11 cellular contexts compared by ENCODE assay signal in the genomic region with DNA sequence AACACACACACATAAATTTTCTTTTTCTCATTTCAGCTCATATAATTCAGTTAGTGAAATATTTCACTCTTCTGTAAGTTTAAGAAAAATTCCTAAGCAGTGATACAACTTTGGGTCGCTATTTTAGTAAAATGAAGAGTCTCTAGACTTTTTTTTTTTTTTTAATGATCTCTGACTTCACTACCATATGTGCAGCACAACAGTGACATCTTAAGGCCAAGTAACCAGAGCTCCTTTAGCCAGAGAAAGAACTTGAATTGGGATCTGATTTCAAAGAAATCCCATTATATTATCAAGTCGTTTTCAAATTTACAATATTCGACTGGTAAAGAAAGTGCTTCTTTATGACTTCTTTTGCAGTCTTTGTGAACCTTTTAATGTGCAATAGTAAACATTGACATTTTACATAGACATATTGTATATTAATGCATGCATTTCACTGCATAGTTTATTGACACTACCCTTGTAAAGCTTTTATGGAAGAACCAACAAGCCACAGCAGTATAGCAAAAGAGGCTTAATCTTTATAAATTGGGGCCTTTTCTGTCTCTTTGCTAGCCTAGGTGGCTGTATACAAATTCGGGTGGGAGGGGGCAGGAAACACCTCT.
A peak's percentile ranks its signal among the peaks of the same experiment; 100 is the strongest.
DNase-seq lines count a peak whose midpoint lies in the region; TF ChIP-seq lines count a peak whose summit lies in the region.
"Had no signal": no experiment of that assay in that cellular context is flagged by ENCODE, and none has a peak within 500 bp of the region (broad histone marks: within the 10 kb centered on the region; RNA-seq: fewer than 3 reads in every experiment).

No MANE protein-coding gene starts in this region.

- H3K27me3 Mint-ChIP-seq in brain = no peaks in the 10 kb centered on the region
- no peaks in the 10 kb centered on the region for H3K27me3 Mint-ChIP-seq in activated CD4-positive, alpha-beta T cell treated with anti-CD3 and anti-CD28 coated beads, Interleukin-2, amount 10 ng/mL, durations not matched to agents 7 days and 5 days

- H3K27ac ChIP-seq in osteoblast (ENCODE audit: low read depth, low read length) = no peak overlapping the region
- H3K27ac ChIP-seq: parathyroid adenoma, thoracic aorta had no signal

- H3K9me3 ChIP-seq in osteoblast (ENCODE audit: low read depth, low read length) = no peaks in the 10 kb centered on the region
- H3K9me3 ChIP-seq: thoracic aorta had no signal

- no peaks in the 10 kb centered on the region for H3K27me3 ChIP-seq in osteoblast (ENCODE audit: insufficient read depth, low read length)

- H2AFZ ChIP-seq in osteoblast (ENCODE audit: low read length) = no peak overlapping the region
- H2AFZ ChIP-seq: parathyroid adenoma had no signal

- H4K20me1 ChIP-seq in osteoblast (ENCODE audit: insufficient read depth, low read length) = no peaks in the 10 kb centered on the region

- H3K4me3 Mint-ChIP-seq in brain = no peak overlapping the region
- no peak overlapping the region for H3K4me3 Mint-ChIP-seq in activated CD4-positive, alpha-beta T cell treated with anti-CD3 and anti-CD28 coated beads, Interleukin-2, amount 10 ng/mL, durations not matched to agents 7 days and 5 days

- CTCF ChIA-PET in activated CD4-positive, alpha-beta T cell treated with anti-CD3 and anti-CD28 coated beads, Interleukin-2, amount 10 ng/mL, durations not matched to agents 7 days and 5 days (lab: Charles Lee) = interaction anchor here (0.6 to 0.7 kb wide), 2 partner anchors 9 to 420 kb away, joined by 3 read pairs; no protein-coding TSS in a partner anchor

- peaks cover 15% of the 10 kb centered on the region for H3K4me1 ChIP-seq in osteoblast (ENCODE audit: insufficient read depth, low read length)
- H3K4me1 ChIP-seq: parathyroid adenoma had no signal

- DNase-seq in ELR (ENCODE audit: low read depth) = peak; percentile 60
- peak; percentile 24 for DNase-seq in M059J (ENCODE audit: low read depth)
- no peak for DNase-seq in osteoblast (ENCODE audit: insufficient read length, low spot score, missing footprints)
- no peak for DNase-seq in stimulated activated naive CD4-positive, alpha-beta T cell (lab: John Stamatoyannopoulos, UW)
- no peak for DNase-seq in activated CD4-positive, alpha-beta T cell treated with anti-CD3 and anti-CD28 coated beads, Interleukin-2, amount 10 ng/mL, durations not matched to agents 7 days and 5 days
- DNase-seq in NCI-H1694 (lab: John Stamatoyannopoulos, UW) = no peak
- DNase-seq: MM.1S, NCI-H524 treated with DMSO at 0.1 percent for 48 hours had no signal

- no peak overlapping the region for H3K4me3 ChIP-seq in osteoblast (ENCODE audit: insufficient read depth, low read length)
- H3K4me3 ChIP-seq: thoracic aorta had no signal

- peak overlapping the region in 3 of 5 experiments; percentile 15 to 82 (median 31) for H3K27ac Mint-ChIP-seq in brain
- H3K27ac Mint-ChIP-seq in activated CD4-positive, alpha-beta T cell treated with anti-CD3 and anti-CD28 coated beads, Interleukin-2, amount 10 ng/mL, durations not matched to agents 7 days and 5 days = no peak overlapping the region

- peak; percentile 43 to 47 for TF ChIP-seq CTCF in brain (conservative IDR thresholded peaks at IDR 0.05)
- peak; percentile 65 for TF ChIP-seq CTCF in osteoblast (IDR thresholded peaks at IDR 0.05; ENCODE audit: extremely low read depth, low read depth, low read length)

- H3K9me3 Mint-ChIP-seq in brain = no peaks in the 10 kb centered on the region
- H3K9me3 Mint-ChIP-seq in activated CD4-positive, alpha-beta T cell treated with anti-CD3 and anti-CD28 coated beads, Interleukin-2, amount 10 ng/mL, durations not matched to agents 7 days and 5 days = no peaks in the 10 kb centered on the region

- H3K36me3 Mint-ChIP-seq in brain = peaks cover 16% of the 10 kb centered on the region
- peaks cover 2% of the 10 kb centered on the region for H3K36me3 Mint-ChIP-seq in activated CD4-positive, alpha-beta T cell treated with anti-CD3 and anti-CD28 coated beads, Interleukin-2, amount 10 ng/mL, durations not matched to agents 7 days and 5 days (ENCODE audit: low read depth)

- no peak overlapping the region for H3K4me2 ChIP-seq in osteoblast (ENCODE audit: insufficient read depth, low read length)

- H3K4me1 Mint-ChIP-seq in brain = peaks cover 43% of the 10 kb centered on the region
- H3K4me1 Mint-ChIP-seq in activated CD4-positive, alpha-beta T cell treated with anti-CD3 and anti-CD28 coated beads, Interleukin-2, amount 10 ng/mL, durations not matched to agents 7 days and 5 days = no peaks in the 10 kb centered on the region

- no peaks in the 10 kb centered on the region for H3K36me3 ChIP-seq in osteoblast (ENCODE audit: insufficient read depth, low read length)
- H3K36me3 ChIP-seq: thoracic aorta had no signal

- POLR2A ChIA-PET in activated CD4-positive, alpha-beta T cell treated with anti-CD3 and anti-CD28 coated beads, Interleukin-2, amount 10 ng/mL, durations not matched to agents 7 days and 5 days (lab: Charles Lee) = no interaction called here

- H3K79me2 ChIP-seq in osteoblast (ENCODE audit: insufficient read depth, low read length) = no peaks in the 10 kb centered on the region
- H3K79me2 ChIP-seq: parathyroid adenoma had no signal

Comparison
In these comparisons a context has a peak if more than half of its experiments do, and no peak if none do; other contexts are left out.
1. DNase-seq: peak in ELR (single experiment) and M059J (single experiment); none in osteoblast (single experiment), stimulated activated naive CD4-positive, alpha-beta T cell (0 of 6), activated CD4-positive, alpha-beta T cell treated with anti-CD3 and anti-CD28 coated beads, Interleukin-2, amount 10 ng/mL, durations not matched to agents 7 days and 5 days (single experiment) and NCI-H1694 (single experiment).